Comparison of ENCODE assay signal across 7 cellular contexts in the genomic region with DNA sequence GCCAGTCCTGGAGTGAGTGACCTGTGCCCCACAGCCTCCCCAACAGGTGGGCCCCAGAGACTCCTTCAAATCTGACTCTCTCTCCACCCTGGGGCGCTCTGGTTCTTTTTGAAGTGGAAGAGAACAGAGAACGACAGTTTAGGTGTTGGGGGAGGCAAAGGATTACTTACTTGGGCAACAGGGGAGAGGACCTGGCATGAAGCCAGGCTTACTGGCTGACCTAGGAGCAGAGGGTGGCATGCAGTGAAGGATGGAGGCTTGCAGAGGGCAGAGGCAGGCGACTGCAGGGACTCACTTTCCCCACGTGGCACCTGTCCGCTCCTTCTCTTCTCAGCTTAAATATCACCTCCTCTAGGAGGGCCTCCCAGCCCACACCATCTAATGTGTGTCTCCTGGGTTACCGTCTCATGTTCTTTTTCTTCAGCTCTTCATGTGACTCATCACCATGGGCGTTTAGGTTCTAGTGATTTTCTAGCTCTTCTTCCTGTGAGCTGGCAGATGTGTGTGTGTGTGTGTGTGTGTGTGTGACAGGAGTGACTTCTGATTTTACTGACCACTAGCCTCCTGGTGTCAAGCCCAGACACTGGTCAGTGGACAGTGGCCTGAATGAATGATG. TPM values are rescaled to one million over a fixed set of nuclear protein-coding genes. Genes with fewer than 3 reads are reported as not detected.
DNase-seq lines count a peak whose midpoint lies in the region; ATAC-seq and TF ChIP-seq lines count a peak whose summit lies in the region.
"Had no signal": no experiment of that assay in that cellular context is flagged by ENCODE, and none has a peak within 500 bp of the region (broad histone marks: within the 10 kb centered on the region; RNA-seq: fewer than 3 reads in every experiment).

No MANE protein-coding gene starts in this region.

- ATAC-seq in aorta (ENCODE audit: low FRiP score) = no peak
- no peak for ATAC-seq in upper lobe of left lung (ENCODE audit: low FRiP score in 2 of 2)

- DNase-seq in AG09309 (ENCODE audit: low read depth) (peak; percentile 85), epithelial cell of esophagus (ENCODE audit: low read depth) (peak; percentile 89), aorta (no peak), upper lobe of left lung (no peak), SW 1271 (lab: John Stamatoyannopoulos, UW) (no peak)

- TF ChIP-seq EP300 in Ishikawa (IDR thresholded peaks at IDR 0.05; ENCODE audit: borderline replicate concordance) = no peak
- no peak for TF ChIP-seq EP300 in upper lobe of left lung (IDR thresholded peaks at IDR 0.05)

- 46 to 61% methylated on average over 6 to 7 of the region's 7 CpGs for WGBS in aorta, 2 donors
- WGBS in upper lobe of left lung, 2 donors = 43 to 50% methylated on average over 6 to 7 of the region's 7 CpGs

- H3K4me1 ChIP-seq in aorta (ENCODE audit: control insufficient read depth in 1 of 2, insufficient read depth in 2 of 2, low read length in 2 of 2) (no peaks in the 10 kb centered on the region), upper lobe of left lung (peaks cover 18 to 33% (median 28%) of the 10 kb centered on the region in 4 donors)

- H3K27ac ChIP-seq in aorta (ENCODE audit: low read depth in 1 of 2, low read length in 2 of 2) = no peak overlapping the region
- no peak overlapping the region for H3K27ac ChIP-seq in upper lobe of left lung

- H3K9me3 ChIP-seq in aorta (ENCODE audit: control insufficient read depth, low read length) = no peaks in the 10 kb centered on the region
- H3K9me3 ChIP-seq in upper lobe of left lung = no peaks in the 10 kb centered on the region

- no peak for TF ChIP-seq RAD21 in Ishikawa (IDR thresholded peaks at IDR 0.05; ENCODE audit: low read depth)

- H3K36me3 ChIP-seq in aorta (ENCODE audit: control insufficient read depth in 1 of 2, insufficient read depth in 2 of 2, low read length in 1 of 2) = no peaks in the 10 kb centered on the region
- no peaks in the 10 kb centered on the region for H3K36me3 ChIP-seq in upper lobe of left lung

- H3K27me3 ChIP-seq in aorta (ENCODE audit: control insufficient read depth in 1 of 2, insufficient read depth in 2 of 2, low read length in 1 of 2) = no peaks in the 10 kb centered on the region
- peaks cover 0 to 5% (median 2%) of the 10 kb centered on the region in 4 donors for H3K27me3 ChIP-seq in upper lobe of left lung

- H3K4me3 ChIP-seq in AG09309 (ENCODE audit: control insufficient read depth, low read depth, low read length) = no peak overlapping the region
- H3K4me3 ChIP-seq in epithelial cell of esophagus (ENCODE audit: low read length) = no peak overlapping the region
- H3K4me3 ChIP-seq in aorta (ENCODE audit: low read length in 2 of 2) = no peak overlapping the region
- H3K4me3 ChIP-seq in upper lobe of left lung = no peak overlapping the region

- TF ChIP-seq CTCF in AG09309 (IDR thresholded peaks at IDR 0.05; ENCODE audit: control insufficient read depth, insufficient read depth, low read depth, low read length, missing control alignments) = no peak
- no peak for TF ChIP-seq CTCF in epithelial cell of esophagus (IDR thresholded peaks at IDR 0.05; ENCODE audit: insufficient read depth, low read depth, low read length, missing control alignments)
- TF ChIP-seq CTCF in upper lobe of left lung (IDR thresholded peaks at IDR 0.05) = no peak

- no peak for TF ChIP-seq POLR2A in upper lobe of left lung (IDR thresholded peaks at IDR 0.05)

- intact Hi-C loops in aorta (cut with DNase I) = loop anchor here in 1 of 2 donors (1.0 kb wide), 1 partner anchor 21 kb away; no protein-coding TSS in a partner anchor

TF ChIP-seq in Ishikawa, 13 proteins besides CTCF, POLR2A, EP300 and RAD21:
- peak; percentile 25; the same call in 1 of the 2 replicates for TF ChIP-seq NFIC (IDR thresholded peaks at IDR 0.05)
- TF ChIP-seq EGR1 (IDR thresholded peaks at IDR 0.05) = no peak
- TF ChIP-seq, protein P1, sequence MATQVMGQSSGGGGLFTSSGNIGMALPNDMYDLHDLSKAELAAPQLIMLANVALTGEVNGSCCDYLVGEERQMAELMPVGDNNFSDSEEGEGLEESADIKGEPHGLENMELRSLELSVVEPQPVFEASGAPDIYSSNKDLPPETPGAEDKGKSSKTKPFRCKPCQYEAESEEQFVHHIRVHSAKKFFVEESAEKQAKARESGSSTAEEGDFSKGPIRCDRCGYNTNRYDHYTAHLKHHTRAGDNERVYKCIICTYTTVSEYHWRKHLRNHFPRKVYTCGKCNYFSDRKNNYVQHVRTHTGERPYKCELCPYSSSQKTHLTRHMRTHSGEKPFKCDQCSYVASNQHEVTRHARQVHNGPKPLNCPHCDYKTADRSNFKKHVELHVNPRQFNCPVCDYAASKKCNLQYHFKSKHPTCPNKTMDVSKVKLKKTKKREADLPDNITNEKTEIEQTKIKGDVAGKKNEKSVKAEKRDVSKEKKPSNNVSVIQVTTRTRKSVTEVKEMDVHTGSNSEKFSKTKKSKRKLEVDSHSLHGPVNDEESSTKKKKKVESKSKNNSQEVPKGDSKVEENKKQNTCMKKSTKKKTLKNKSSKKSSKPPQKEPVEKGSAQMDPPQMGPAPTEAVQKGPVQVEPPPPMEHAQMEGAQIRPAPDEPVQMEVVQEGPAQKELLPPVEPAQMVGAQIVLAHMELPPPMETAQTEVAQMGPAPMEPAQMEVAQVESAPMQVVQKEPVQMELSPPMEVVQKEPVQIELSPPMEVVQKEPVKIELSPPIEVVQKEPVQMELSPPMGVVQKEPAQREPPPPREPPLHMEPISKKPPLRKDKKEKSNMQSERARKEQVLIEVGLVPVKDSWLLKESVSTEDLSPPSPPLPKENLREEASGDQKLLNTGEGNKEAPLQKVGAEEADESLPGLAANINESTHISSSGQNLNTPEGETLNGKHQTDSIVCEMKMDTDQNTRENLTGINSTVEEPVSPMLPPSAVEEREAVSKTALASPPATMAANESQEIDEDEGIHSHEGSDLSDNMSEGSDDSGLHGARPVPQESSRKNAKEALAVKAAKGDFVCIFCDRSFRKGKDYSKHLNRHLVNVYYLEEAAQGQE (IDR thresholded peaks at IDR 0.05; ENCODE audit: low read depth) = no peak

RNA-seq across cellular contexts. Expression of gene LZTS2, which starts 15.5 kb away (rescaled TPM):
- 10 to 100 TPM; 94.0 to 95.3 TPM for total RNA-seq in aorta
- 100 to 1,000 TPM in 1 of 2 donors, 10 to 100 TPM in 1; 38.3 to 108 TPM for polyA plus RNA-seq in aorta
- total RNA-seq in upper lobe of left lung = 100 to 1,000 TPM in 2 of 6 donors, 10 to 100 TPM in 4; 42.5 to 105 (median 60.1) TPM

RNA-seq across cellular contexts. Expression of gene PDZD7, which starts 15.9 kb away (rescaled TPM):
- total RNA-seq in aorta (1 to 10 TPM; 1.1 to 1.6 TPM), upper lobe of left lung (1 to 10 TPM in 5 of 6 donors, under 1 TPM in 1; 0.39 to 2.4 (median 1.7) TPM)
- 1 to 10 TPM in 1 of 2 donors, under 1 TPM in 1; 0.97 to 3.9 TPM for polyA plus RNA-seq in aorta
- polyA plus RNA-seq: IgD-negative memory B cell had no signal

RNA-seq across cellular contexts. Expression of gene SFXN3, which starts 16.0 kb away (rescaled TPM):
- total RNA-seq in aorta = 100 to 1,000 TPM in 1 of 2 donors, 10 to 100 TPM in 1; 91.5 to 113 TPM
- polyA plus RNA-seq in aorta = 10 to 100 TPM; 42.6 to 97.1 TPM
- total RNA-seq in upper lobe of left lung = 100 to 1,000 TPM in 3 of 6 donors, 10 to 100 TPM in 3; 59.6 to 360 (median 100) TPM

RNA-seq across cellular contexts. Expression of gene TWNK, which starts 27.7 kb away (rescaled TPM):
- total RNA-seq in aorta (1 to 10 TPM; 4.6 to 5.7 TPM), upper lobe of left lung (1 to 10 TPM; 2.6 to 9.1 (median 5.8) TPM)
- polyA plus RNA-seq in aorta = 1 to 10 TPM; 3.0 to 4.5 TPM

RNA-seq across cellular contexts. Expression of gene MRPL43, which starts 27.8 kb away (rescaled TPM):
- total RNA-seq in aorta (10 to 100 TPM; 38.9 to 59.8 TPM), upper lobe of left lung (10 to 100 TPM; 40.2 to 72.1 (median 63.5) TPM)
- 100 to 1,000 TPM in 1 of 2 donors, 10 to 100 TPM in 1; 69.4 to 104 TPM for polyA plus RNA-seq in aorta

Comparison
In these comparisons a context has a peak if more than half of its experiments do, and no peak if none do; other contexts are left out.
1. DNase-seq: peak in AG09309 (single experiment) and epithelial cell of esophagus (single experiment); none in aorta (0 of 2), upper lobe of left lung (0 of 2) and SW 1271 (0 of 2).